In the genomic region with DNA sequence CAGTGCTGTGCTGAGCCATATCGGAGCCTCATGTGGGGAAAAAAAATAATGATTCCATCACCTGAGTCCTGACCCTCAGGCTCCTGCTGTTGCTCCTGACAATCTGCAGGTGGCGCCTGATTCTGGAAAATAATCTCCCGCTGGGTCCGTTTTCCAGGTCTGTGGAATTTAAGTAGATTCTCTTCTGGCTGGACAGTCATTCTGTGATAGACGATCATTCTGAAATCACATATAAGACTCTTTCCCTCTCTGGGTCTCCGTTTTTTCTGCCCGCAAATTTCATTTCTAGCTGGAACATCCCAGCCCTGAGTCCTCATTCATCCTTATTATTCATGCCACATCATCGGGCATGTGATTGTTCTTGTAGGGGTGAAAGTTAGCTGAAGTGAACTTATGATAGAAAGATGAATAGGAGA, we compare ENCODE assay signal across 1 cellular context.
TF ChIP-seq lines count a peak whose summit lies in the region.

No MANE protein-coding gene starts in this region.

TF ChIP-seq in HepG2, 621 proteins besides CTCF, POLR2A, EP300 and RAD21 (continued from another document):
- TF ChIP-seq THAP11 (CRISPR knock-in tag; IDR thresholded peaks at IDR 0.05), result peak; percentile 66; the same call in 1 of the 2 replicates
- TF ChIP-seq ZNF282 (IDR thresholded peaks at IDR 0.05; ENCODE audit: partially characterized antibody), result no peak
- TF ChIP-seq HMG20A (CRISPR knock-in tag; IDR thresholded peaks at IDR 0.05; ENCODE audit: borderline replicate concordance), result no peak
- TF ChIP-seq ZNF556 (CRISPR knock-in tag; IDR thresholded peaks at IDR 0.05; ENCODE audit: borderline replicate concordance), result no peak
- TF ChIP-seq, protein P1, sequence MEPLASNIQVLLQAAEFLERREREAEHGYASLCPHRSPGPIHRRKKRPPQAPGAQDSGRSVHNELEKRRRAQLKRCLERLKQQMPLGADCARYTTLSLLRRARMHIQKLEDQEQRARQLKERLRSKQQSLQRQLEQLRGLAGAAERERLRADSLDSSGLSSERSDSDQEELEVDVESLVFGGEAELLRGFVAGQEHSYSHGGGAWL (CRISPR knock-in tag; IDR thresholded peaks at IDR 0.05), result no peak
- TF ChIP-seq ZNF382 (CRISPR knock-in tag; IDR thresholded peaks at IDR 0.05; ENCODE audit: borderline replicate concordance), result no peak
- TF ChIP-seq, protein P2, sequence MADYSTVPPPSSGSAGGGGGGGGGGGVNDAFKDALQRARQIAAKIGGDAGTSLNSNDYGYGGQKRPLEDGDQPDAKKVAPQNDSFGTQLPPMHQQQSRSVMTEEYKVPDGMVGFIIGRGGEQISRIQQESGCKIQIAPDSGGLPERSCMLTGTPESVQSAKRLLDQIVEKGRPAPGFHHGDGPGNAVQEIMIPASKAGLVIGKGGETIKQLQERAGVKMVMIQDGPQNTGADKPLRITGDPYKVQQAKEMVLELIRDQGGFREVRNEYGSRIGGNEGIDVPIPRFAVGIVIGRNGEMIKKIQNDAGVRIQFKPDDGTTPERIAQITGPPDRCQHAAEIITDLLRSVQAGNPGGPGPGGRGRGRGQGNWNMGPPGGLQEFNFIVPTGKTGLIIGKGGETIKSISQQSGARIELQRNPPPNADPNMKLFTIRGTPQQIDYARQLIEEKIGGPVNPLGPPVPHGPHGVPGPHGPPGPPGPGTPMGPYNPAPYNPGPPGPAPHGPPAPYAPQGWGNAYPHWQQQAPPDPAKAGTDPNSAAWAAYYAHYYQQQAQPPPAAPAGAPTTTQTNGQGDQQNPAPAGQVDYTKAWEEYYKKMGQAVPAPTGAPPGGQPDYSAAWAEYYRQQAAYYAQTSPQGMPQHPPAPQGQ (CRISPR knock-in tag; IDR thresholded peaks at IDR 0.05; ENCODE audit: borderline replicate concordance), result no peak
- TF ChIP-seq, protein P3, sequence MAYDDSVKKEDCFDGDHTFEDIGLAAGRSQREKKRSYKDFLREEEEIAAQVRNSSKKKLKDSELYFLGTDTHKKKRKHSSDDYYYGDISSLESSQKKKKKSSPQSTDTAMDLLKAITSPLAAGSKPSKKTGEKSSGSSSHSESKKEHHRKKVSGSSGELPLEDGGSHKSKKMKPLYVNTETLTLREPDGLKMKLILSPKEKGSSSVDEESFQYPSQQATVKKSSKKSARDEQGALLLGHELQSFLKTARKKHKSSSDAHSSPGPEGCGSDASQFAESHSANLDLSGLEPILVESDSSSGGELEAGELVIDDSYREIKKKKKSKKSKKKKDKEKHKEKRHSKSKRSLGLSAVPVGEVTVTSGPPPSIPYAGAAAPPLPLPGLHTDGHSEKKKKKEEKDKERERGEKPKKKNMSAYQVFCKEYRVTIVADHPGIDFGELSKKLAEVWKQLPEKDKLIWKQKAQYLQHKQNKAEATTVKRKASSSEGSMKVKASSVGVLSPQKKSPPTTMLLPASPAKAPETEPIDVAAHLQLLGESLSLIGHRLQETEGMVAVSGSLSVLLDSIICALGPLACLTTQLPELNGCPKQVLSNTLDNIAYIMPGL (CRISPR knock-in tag; IDR thresholded peaks at IDR 0.05; ENCODE audit: borderline replicate concordance in 1 of 2, low read depth in 1 of 2), result peak in 1 of 2 experiments; percentile 51; a peak in 1 of 4 replicates
- TF ChIP-seq NR2C2 (CRISPR knock-in tag; IDR thresholded peaks at IDR 0.05; ENCODE audit: borderline replicate concordance), result no peak
- TF ChIP-seq SIX1 (CRISPR knock-in tag; IDR thresholded peaks at IDR 0.05; ENCODE audit: borderline replicate concordance), result no peak
- TF ChIP-seq MIXL1 (CRISPR knock-in tag; IDR thresholded peaks at IDR 0.05), result 0 out of 2 replicates have a peak, but pooled peaks have one; percentile 28
- no peak for TF ChIP-seq ZBTB7B (CRISPR knock-in tag; IDR thresholded peaks at IDR 0.05)
- no peak for TF ChIP-seq ZNF790 (CRISPR knock-in tag; IDR thresholded peaks at IDR 0.05; ENCODE audit: borderline replicate concordance)
- TF ChIP-seq SMC3 (IDR thresholded peaks at IDR 0.05; ENCODE audit: low read length), result peak; percentile 98
- 0 out of 2 replicates have a peak, but pooled peaks have one; percentile 21 for TF ChIP-seq GATAD2A (CRISPR knock-in tag; IDR thresholded peaks at IDR 0.05)
- no peak for TF ChIP-seq TOPORS (CRISPR knock-in tag; IDR thresholded peaks at IDR 0.05)
- no peak for TF ChIP-seq SP1 (IDR thresholded peaks at IDR 0.05)
- no peak for TF ChIP-seq SP1 (CRISPR knock-in tag; IDR thresholded peaks at IDR 0.05)
- TF ChIP-seq, protein P4, sequence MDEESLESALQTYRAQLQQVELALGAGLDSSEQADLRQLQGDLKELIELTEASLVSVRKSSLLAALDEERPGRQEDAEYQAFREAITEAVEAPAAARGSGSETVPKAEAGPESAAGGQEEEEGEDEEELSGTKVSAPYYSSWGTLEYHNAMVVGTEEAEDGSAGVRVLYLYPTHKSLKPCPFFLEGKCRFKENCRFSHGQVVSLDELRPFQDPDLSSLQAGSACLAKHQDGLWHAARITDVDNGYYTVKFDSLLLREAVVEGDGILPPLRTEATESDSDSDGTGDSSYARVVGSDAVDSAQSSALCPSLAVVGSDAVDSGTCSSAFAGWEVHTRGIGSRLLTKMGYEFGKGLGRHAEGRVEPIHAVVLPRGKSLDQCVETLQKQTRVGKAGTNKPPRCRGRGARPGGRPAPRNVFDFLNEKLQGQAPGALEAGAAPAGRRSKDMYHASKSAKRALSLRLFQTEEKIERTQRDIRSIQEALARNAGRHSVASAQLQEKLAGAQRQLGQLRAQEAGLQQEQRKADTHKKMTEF (CRISPR knock-in tag; IDR thresholded peaks at IDR 0.05), result 0 out of 2 replicates have a peak, but pooled peaks have one; percentile 32
- 0 out of 2 replicates have a peak, but pooled peaks have one; percentile 16 for TF ChIP-seq MIER2 (CRISPR knock-in tag; IDR thresholded peaks at IDR 0.05)
- TF ChIP-seq, protein P5, sequence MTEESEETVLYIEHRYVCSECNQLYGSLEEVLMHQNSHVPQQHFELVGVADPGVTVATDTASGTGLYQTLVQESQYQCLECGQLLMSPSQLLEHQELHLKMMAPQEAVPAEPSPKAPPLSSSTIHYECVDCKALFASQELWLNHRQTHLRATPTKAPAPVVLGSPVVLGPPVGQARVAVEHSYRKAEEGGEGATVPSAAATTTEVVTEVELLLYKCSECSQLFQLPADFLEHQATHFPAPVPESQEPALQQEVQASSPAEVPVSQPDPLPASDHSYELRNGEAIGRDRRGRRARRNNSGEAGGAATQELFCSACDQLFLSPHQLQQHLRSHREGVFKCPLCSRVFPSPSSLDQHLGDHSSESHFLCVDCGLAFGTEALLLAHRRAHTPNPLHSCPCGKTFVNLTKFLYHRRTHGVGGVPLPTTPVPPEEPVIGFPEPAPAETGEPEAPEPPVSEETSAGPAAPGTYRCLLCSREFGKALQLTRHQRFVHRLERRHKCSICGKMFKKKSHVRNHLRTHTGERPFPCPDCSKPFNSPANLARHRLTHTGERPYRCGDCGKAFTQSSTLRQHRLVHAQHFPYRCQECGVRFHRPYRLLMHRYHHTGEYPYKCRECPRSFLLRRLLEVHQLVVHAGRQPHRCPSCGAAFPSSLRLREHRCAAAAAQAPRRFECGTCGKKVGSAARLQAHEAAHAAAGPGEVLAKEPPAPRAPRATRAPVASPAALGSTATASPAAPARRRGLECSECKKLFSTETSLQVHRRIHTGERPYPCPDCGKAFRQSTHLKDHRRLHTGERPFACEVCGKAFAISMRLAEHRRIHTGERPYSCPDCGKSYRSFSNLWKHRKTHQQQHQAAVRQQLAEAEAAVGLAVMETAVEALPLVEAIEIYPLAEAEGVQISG (CRISPR knock-in tag; IDR thresholded peaks at IDR 0.05), result no peak
- TF ChIP-seq ZNF720 (CRISPR knock-in tag; IDR thresholded peaks at IDR 0.05), result no peak
